Comparison of ENCODE assay signal across 25 cellular contexts in the genomic region with DNA sequence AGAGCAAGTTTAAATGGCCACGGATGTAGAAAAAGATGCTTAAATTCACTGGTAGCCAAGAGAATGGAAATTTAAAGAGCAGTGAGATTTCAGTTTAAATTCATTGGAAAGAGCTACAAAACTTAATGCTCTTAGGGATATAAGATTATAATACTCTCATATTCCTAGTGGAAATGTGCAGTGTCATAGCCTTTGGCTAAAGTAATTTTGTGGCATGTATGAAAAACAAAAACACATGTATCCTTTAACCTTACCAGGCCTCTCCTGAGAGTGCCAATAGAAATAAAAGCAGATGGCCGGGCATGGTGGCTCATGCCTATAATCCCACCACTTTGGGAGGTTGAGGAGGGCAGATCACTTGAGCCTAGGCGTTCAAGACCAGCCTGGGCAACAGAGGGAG.
"Had no signal": no experiment of that assay in that cellular context is flagged by ENCODE, and none has a peak within 500 bp of the region (broad histone marks: within the 10 kb centered on the region; RNA-seq: fewer than 3 reads in every experiment).

No MANE protein-coding gene starts in this region.

- H3K36me3 ChIP-seq: heart right ventricle, left lung, prostate gland, right atrium auricular region, thoracic aorta, tibial nerve, upper lobe of left lung had no signal

- H3K27ac Mint-ChIP-seq: effector memory CD8-positive, alpha-beta T cell; mesothelial cell of epicardium; natural killer cell treated with Interleukin-12 subunit alpha and Interleukin-12 subunit beta and Interleukin-15 and Interleukin-18, amount 100 ng/mL, for 72 hours had no signal

- H3K4me1 Mint-ChIP-seq: mesothelial cell of epicardium, naive B cell, neural crest cell had no signal

- H3K27ac ChIP-seq: coronary artery, heart right ventricle, left lung, prostate gland, right atrium auricular region, thoracic aorta, tibial nerve, upper lobe of left lung had no signal

- H3K4me3 ChIP-seq: coronary artery, heart right ventricle, left lung, mucosa of descending colon, prostate gland, right atrium auricular region, smooth muscle cell, thoracic aorta, tibial nerve, upper lobe of left lung had no signal

- H3K36me3 Mint-ChIP-seq: mesothelial cell of epicardium; naive B cell; natural killer cell treated with Interleukin-12 subunit alpha and Interleukin-12 subunit beta and Interleukin-15 and Interleukin-18, amount 100 ng/mL, for 72 hours had no signal

- H3K4me1 ChIP-seq: heart right ventricle, left lung, prostate gland, right atrium auricular region, tibial nerve, upper lobe of left lung had no signal

- H3K4me2 ChIP-seq: smooth muscle cell had no signal

- H3K9me3 Mint-ChIP-seq: effector memory CD8-positive, alpha-beta T cell; mesothelial cell of epicardium; natural killer cell treated with Interleukin-12 subunit alpha and Interleukin-12 subunit beta and Interleukin-15 and Interleukin-18, amount 100 ng/mL, for 72 hours; neural crest cell had no signal

- H3K4me3 Mint-ChIP-seq: effector memory CD8-positive, alpha-beta T cell; mesothelial cell of epicardium; naive B cell; natural killer cell treated with Interleukin-12 subunit alpha and Interleukin-12 subunit beta and Interleukin-15 and Interleukin-18, amount 100 ng/mL, for 72 hours; neural crest cell had no signal

- DNase-seq: effector memory CD8-positive, alpha-beta T cell; glutamatergic neuron; heart right ventricle; hippocampal formation; left cardiac atrium; left lung; mesenchymal stem cell; mucosa of descending colon; naive B cell; stimulated activated CD4-positive, alpha-beta T cell treated with anti-CD3 and anti-CD28 coated beads, Interleukin-12 subunit alpha, Interleukin-12 subunit beta, amount 100 ng/mL, for 4 hours; stimulated activated CD4-positive, alpha-beta T cell treated with anti-CD3 and anti-CD28 coated beads, Interleukin-1b, Interleukin-23, amount 100 ng/mL, for 48 hours; stimulated activated CD4-positive, alpha-beta T cell treated with anti-CD3 and anti-CD28 coated beads, Interleukin-4, amount 100 ng/mL, for 1 hour; stimulated activated CD8-positive, alpha-beta memory T cell treated with anti-CD3 and anti-CD28 coated beads, Interleukin-4, amount 100 ng/mL, for 48 hours; stimulated activated naive CD4-positive, alpha-beta T cell; upper lobe of left lung had no signal

- H3K27me3 ChIP-seq: heart right ventricle, left lung, right atrium auricular region, tibial nerve, upper lobe of left lung had no signal

- ATAC-seq: effector memory CD8-positive, alpha-beta T cell; heart right ventricle; left cardiac atrium; left lung; mucosa of descending colon; natural killer cell treated with Interleukin-12 subunit alpha and Interleukin-12 subunit beta and Interleukin-15 and Interleukin-18, amount 100 ng/mL, for 72 hours; sciatic nerve had no signal

- H3K9me3 ChIP-seq: heart right ventricle, left lung, mucosa of descending colon, prostate gland, right atrium auricular region, thoracic aorta, tibial nerve, upper lobe of left lung had no signal
